Comparison of ENCODE assay signal across 27 cellular contexts in genomic region chr1:242877229-242877628, GRCh38.
"Had no signal": no experiment of that assay in that cellular context is flagged by ENCODE, and none has a peak within 500 bp of the region (broad histone marks: within the 10 kb centered on the region; RNA-seq: fewer than 3 reads in every experiment).

No MANE protein-coding gene starts in this region.

- H3K27me3 ChIP-seq: dorsolateral prefrontal cortex, gastrocnemius medialis, left lung, ovary, sigmoid colon, tibial nerve, upper lobe of left lung had no signal

- H3K36me3 ChIP-seq: gastrocnemius medialis, left lung, lower lobe of right lung, ovary, sigmoid colon, thoracic aorta, tibial nerve, upper lobe of left lung had no signal

- ATAC-seq: esophagus mucosa; gastrocnemius medialis; left lung; lower lobe of right lung; naive thymus-derived CD8-positive, alpha-beta T cell; stimulated activated memory B cell treated with anti-CD40 and anti-IgM and Interleukin-4, amounts not matched to agents 10 μg/mL and 1 μg/mL and 100 μg/mL, for 72 hours had no signal

- FAIRE-seq: colon, islet of Langerhans, urothelium cell line had no signal

- H3K4me1 ChIP-seq: gastrocnemius medialis, left lung, lower lobe of right lung, sigmoid colon, tibial nerve, upper lobe of left lung had no signal

- H3K4me3 ChIP-seq: dorsolateral prefrontal cortex, gastrocnemius medialis, left lung, lower lobe of right lung, ovary, sigmoid colon, thoracic aorta, tibial nerve, upper lobe of left lung had no signal

- H3K27ac ChIP-seq: dorsolateral prefrontal cortex, epithelial cell of prostate, gastrocnemius medialis, left lung, lower lobe of right lung, ovary, sigmoid colon, thoracic aorta, tibial nerve, upper lobe of left lung had no signal

- H3K9me3 ChIP-seq: gastrocnemius medialis, left lung, lower lobe of right lung, ovary, sigmoid colon, thoracic aorta, tibial nerve, upper lobe of left lung had no signal

- DNase-seq: dorsolateral prefrontal cortex; effector CD8-positive, alpha-beta T cell; endodermal cell; foreskin fibroblast; gastrocnemius medialis; head of caudate nucleus; hippocampal formation; left cardiac atrium; left lung; lower lobe of right lung; naive thymus-derived CD8-positive, alpha-beta T cell; nephron progenitor cell; occipital lobe; ovary; posterior cingulate gyrus; sigmoid colon; stimulated activated CD4-positive, alpha-beta T cell treated with anti-CD3 and anti-CD28 coated beads, Interleukin-2, amount 100 ng/mL, for 24 hours; stimulated activated CD4-positive, alpha-beta T cell treated with anti-CD3 and anti-CD28 coated beads, Interleukin-4, amount 100 ng/mL, for 24 hours had no signal
